In genomic region chr20:21315138-21315537, GRCh38 we compare ENCODE assay signal across 9 cellular contexts. TPM values are rescaled to one million over a fixed set of nuclear protein-coding genes. Genes with fewer than 3 reads are reported as not detected.
DNase-seq lines count a peak whose midpoint lies in the region; ATAC-seq and TF ChIP-seq lines count a peak whose summit lies in the region.
"Had no signal": no experiment of that assay in that cellular context is flagged by ENCODE, and none has a peak within 500 bp of the region (broad histone marks: within the 10 kb centered on the region; RNA-seq: fewer than 3 reads in every experiment).

No MANE protein-coding gene starts in this region.

- peak overlapping the region; percentile 93 for H3K27ac Mint-ChIP-seq in activated T-cell treated with anti-CD3 and anti-CD28 coated beads, Interleukin-2, amount 50 U/mL, for 72 hours

- peaks cover 9% of the 10 kb centered on the region for H3K9me3 ChIP-seq in mucosa of descending colon

- H3K36me3 ChIP-seq in mucosa of descending colon (ENCODE audit: low read depth): no peaks in the 10 kb centered on the region

- no peaks in the 10 kb centered on the region for H3K9me3 Mint-ChIP-seq in activated T-cell treated with anti-CD3 and anti-CD28 coated beads, Interleukin-2, amount 50 U/mL, for 72 hours

- peaks cover 83% of the 10 kb centered on the region for H3K4me1 Mint-ChIP-seq in activated T-cell treated with anti-CD3 and anti-CD28 coated beads, Interleukin-2, amount 50 U/mL, for 72 hours (ENCODE audit: low read depth)

- no peaks in the 10 kb centered on the region for H3K27me3 Mint-ChIP-seq in activated T-cell treated with anti-CD3 and anti-CD28 coated beads, Interleukin-2, amount 50 U/mL, for 72 hours (ENCODE audit: low read depth)

- DNase-seq in GM04503 (ENCODE audit: low read depth) (peak; percentile 45), mucosa of descending colon (no peak), C1 segment of cervical spinal cord (lab: John Stamatoyannopoulos, UW) (no peak), GDM1 (lab: John Stamatoyannopoulos, UW) (no peak)
- peak; percentile 57 to 68 for DNase-seq in activated T-cell treated with anti-CD3 and anti-CD28 coated beads, Interleukin-2, amount 50 U/mL, for 72 hours
- DNase-seq: amygdala had no signal

- peak; percentile 61 for ATAC-seq in HG02938 (IDR thresholded peaks at IDR 0.05; ENCODE audit: unreplicated experiment)
- ATAC-seq in activated T-cell treated with anti-CD3 and anti-CD28 coated beads, Interleukin-2, amount 50 U/mL, for 72 hours (replicated peaks in 1 of 2): peak; percentile 95 to 96
- peak; percentile 25 for ATAC-seq in mucosa of descending colon
- ATAC-seq in GM21515 (IDR thresholded peaks at IDR 0.05; ENCODE audit: unreplicated experiment): no peak
- no peak for ATAC-seq in HG03520 (IDR thresholded peaks at IDR 0.05; ENCODE audit: unreplicated experiment)

- no peak overlapping the region for H3K4me3 ChIP-seq in mucosa of descending colon

- peak overlapping the region; percentile 35 to 58 for H3K4me3 Mint-ChIP-seq in activated T-cell treated with anti-CD3 and anti-CD28 coated beads, Interleukin-2, amount 50 U/mL, for 72 hours

- no peak for TF ChIP-seq CTCF in mucosa of descending colon (IDR thresholded peaks at IDR 0.05)

- intact Hi-C loops in mucosa of descending colon (cut with DNase I, micrococcal nuclease): no loop called here

- H3K36me3 Mint-ChIP-seq in activated T-cell treated with anti-CD3 and anti-CD28 coated beads, Interleukin-2, amount 50 U/mL, for 72 hours (ENCODE audit: insufficient read depth in 2 of 2): peaks cover 0 to 21% of the 10 kb centered on the region in 2 donors

- H3K4me1 ChIP-seq in mucosa of descending colon (ENCODE audit: low read depth): no peaks in the 10 kb centered on the region

RNA-seq across cellular contexts. Expression of gene XRN2, which starts 12.0 kb away (rescaled TPM):
- 10 to 100 TPM; 77.9 to 81.8 TPM for total RNA-seq in activated T-cell treated with anti-CD3 and anti-CD28 coated beads, Interleukin-2, amount 50 U/mL, for 72 hours
- total RNA-seq in mucosa of descending colon: 10 to 100 TPM; 35.3 to 47.7 (median 43.2) TPM

Comparison
In these comparisons a context has a peak if more than half of its experiments do, and no peak if none do; other contexts are left out.
1. DNase-seq: peak in GM04503 (single experiment) and activated T-cell treated with anti-CD3 and anti-CD28 coated beads, Interleukin-2, amount 50 U/mL, for 72 hours (2 of 2); none in mucosa of descending colon (0 of 3), C1 segment of cervical spinal cord (0 of 14) and GDM1 (single experiment).
2. ATAC-seq: peak in HG02938 (single experiment), activated T-cell treated with anti-CD3 and anti-CD28 coated beads, Interleukin-2, amount 50 U/mL, for 72 hours (2 of 2) and mucosa of descending colon (single experiment); none in GM21515 (single experiment) and HG03520 (single experiment).